Comparison of ENCODE assay signal across 1 cellular context in genomic region chr2:241891315-241891987, GRCh38.
TF ChIP-seq lines count a peak whose summit lies in the region.

No MANE protein-coding gene starts in this region.

TF ChIP-seq in HepG2, 621 proteins besides CTCF, POLR2A, EP300 and RAD21:
- peak; percentile 19; the same call in 1 of the 2 replicates for TF ChIP-seq ZBTB33 (CRISPR knock-in tag; IDR thresholded peaks at IDR 0.05)
- TF ChIP-seq GLMP (CRISPR knock-in tag; IDR thresholded peaks at IDR 0.05; ENCODE audit: borderline replicate concordance) = no peak
